19 cellular contexts compared by ENCODE assay signal in the genomic region with DNA sequence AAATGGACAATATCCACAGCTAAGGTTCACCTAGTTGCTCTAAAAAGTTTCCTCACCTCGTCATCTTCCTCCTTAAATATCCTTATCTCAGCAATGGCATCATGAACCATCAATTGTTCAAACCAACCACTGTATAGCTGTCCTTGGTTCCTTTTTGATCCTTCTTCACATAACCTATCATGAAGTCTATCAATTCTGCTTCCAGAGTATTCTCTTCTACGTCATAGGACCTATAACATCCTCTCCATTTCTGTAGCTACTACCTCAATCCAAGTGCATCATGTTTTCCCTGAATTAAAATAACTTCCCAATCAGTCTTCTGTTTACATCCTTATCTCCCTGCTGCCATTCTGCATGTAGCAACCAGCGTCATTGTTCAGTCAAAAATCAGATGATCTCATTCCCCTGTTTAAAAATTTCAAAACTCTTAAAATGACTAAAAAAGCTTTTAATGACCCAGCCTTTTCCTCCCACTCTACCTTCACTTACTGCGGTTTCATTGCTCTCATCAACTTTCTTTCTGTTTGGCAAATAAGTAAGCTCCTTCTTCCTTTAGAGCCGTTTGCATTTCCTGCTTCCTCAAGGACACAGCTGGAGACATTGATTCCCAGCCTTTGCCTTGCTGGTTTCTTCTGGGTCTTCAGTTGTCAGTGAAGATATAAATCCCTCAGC.
DNase-seq lines count a peak whose midpoint lies in the region; ATAC-seq and TF ChIP-seq lines count a peak whose summit lies in the region.
"Had no signal": no experiment of that assay in that cellular context is flagged by ENCODE, and none has a peak within 500 bp of the region (broad histone marks: within the 10 kb centered on the region; RNA-seq: fewer than 3 reads in every experiment).

No MANE protein-coding gene starts in this region.

- peak overlapping the region; percentile 73; the same call in 1 of the 2 replicates for H3K27ac Mint-ChIP-seq in WTC11
- no peak overlapping the region for H3K27ac Mint-ChIP-seq in neural progenitor cell
- H3K27ac Mint-ChIP-seq: activated CD4-positive, alpha-beta memory T cell treated with anti-CD3 and anti-CD28 coated beads for 36 hours; effector memory CD8-positive, alpha-beta T cell had no signal

- TF ChIP-seq CTCF in WTC11 (IDR thresholded peaks at IDR 0.05), result no peak
- no peak for TF ChIP-seq CTCF in neural progenitor cell (IDR thresholded peaks at IDR 0.05)

- H3K27me3 Mint-ChIP-seq in WTC11 (ENCODE audit: low read depth) (no peaks in the 10 kb centered on the region), neural progenitor cell (ENCODE audit: insufficient read depth, low read depth) (no peaks in the 10 kb centered on the region)

- DNase-seq in WTC11 (ENCODE audit: low spot score) (no peak), neural progenitor cell (ENCODE audit: low spot score) (no peak), NCI-H187 (lab: John Stamatoyannopoulos, UW) (no peak), GM03348 (ENCODE audit: low spot score) (no peak), T-helper 1 cell (no peak)
- DNase-seq: activated CD4-positive, alpha-beta memory T cell treated with anti-CD3 and anti-CD28 coated beads for 36 hours; activated gamma-delta T cell treated with Interleukin-2 at 50 U/mL for 16 hours; C1 segment of cervical spinal cord; DND-41; effector memory CD8-positive, alpha-beta T cell; NCI-H1417; NCI-H69; substantia nigra; T-helper 9 cell had no signal

- H3K4me2 ChIP-seq in neural progenitor cell, result no peak overlapping the region

- POLR2A ChIA-PET in WTC11 (lab: Charles Lee), result interaction anchor here (0.6 kb wide), 1 partner anchor 1623 kb away, joined by 4 read pairs; no protein-coding TSS in a partner anchor

- H3K4me3 ChIP-seq in neural progenitor cell, result no peak overlapping the region

- no peaks in the 10 kb centered on the region for H3K9me3 ChIP-seq in neural progenitor cell (ENCODE audit: low read depth)

- H3K79me2 ChIP-seq in neural progenitor cell (ENCODE audit: low read depth), result no peaks in the 10 kb centered on the region

- H3K27ac ChIP-seq in neural progenitor cell, result no peak overlapping the region

- H3K36me3 Mint-ChIP-seq in WTC11 (no peaks in the 10 kb centered on the region), neural progenitor cell (peaks cover 1% of the 10 kb centered on the region)
- H3K36me3 Mint-ChIP-seq: activated CD4-positive, alpha-beta memory T cell treated with anti-CD3 and anti-CD28 coated beads for 36 hours had no signal

- no peak overlapping the region for H3K4me3 Mint-ChIP-seq in WTC11
- H3K4me3 Mint-ChIP-seq in neural progenitor cell, result no peak overlapping the region
- H3K4me3 Mint-ChIP-seq: activated CD4-positive, alpha-beta memory T cell treated with anti-CD3 and anti-CD28 coated beads for 36 hours; effector memory CD8-positive, alpha-beta T cell; neural crest cell had no signal

- no peaks in the 10 kb centered on the region for H3K27me3 ChIP-seq in neural progenitor cell

- CTCF ChIA-PET in WTC11 (lab: Charles Lee), result interaction anchor here (1.2 to 2.1 kb wide), 4 partner anchors 46 to 257 kb away, joined by 4 to 7 read pairs (median 5); no protein-coding TSS in a partner anchor

- H3K36me3 ChIP-seq in neural progenitor cell, result no peaks in the 10 kb centered on the region

- no peaks in the 10 kb centered on the region for H4K20me1 ChIP-seq in neural progenitor cell (ENCODE audit: low read depth)

- peak overlapping the region; percentile 82 for H2AFZ ChIP-seq in neural progenitor cell (replicated peaks)

- H3K4me1 ChIP-seq in neural progenitor cell, result peaks cover 4% of the 10 kb centered on the region

- H3F3A ChIP-seq in neural progenitor cell (ENCODE audit: low read depth), result no peaks in the 10 kb centered on the region

- no peak overlapping the region for H3K9ac ChIP-seq in neural progenitor cell

- H3K9me3 Mint-ChIP-seq in WTC11 (no peaks in the 10 kb centered on the region), neural progenitor cell (no peaks in the 10 kb centered on the region)
- H3K9me3 Mint-ChIP-seq: activated CD4-positive, alpha-beta memory T cell treated with anti-CD3 and anti-CD28 coated beads for 36 hours; effector memory CD8-positive, alpha-beta T cell; neural crest cell had no signal

- H3K4me1 Mint-ChIP-seq in WTC11, result peaks cover 18% of the 10 kb centered on the region
- H3K4me1 Mint-ChIP-seq in neural progenitor cell, result peaks cover 8% of the 10 kb centered on the region

- ATAC-seq in GM19438 (IDR thresholded peaks at IDR 0.05; ENCODE audit: low read depth, unreplicated experiment), result peak; percentile 79
- peak; percentile 59 for ATAC-seq in HG03066 (IDR thresholded peaks at IDR 0.05; ENCODE audit: low read depth, unreplicated experiment)
- ATAC-seq in WTC11, result peak; percentile 91
- ATAC-seq in GM21786 (IDR thresholded peaks at IDR 0.05; ENCODE audit: unreplicated experiment), result no peak
- ATAC-seq: effector memory CD8-positive, alpha-beta T cell; Right ventricle myocardium inferior had no signal

TF ChIP-seq in WTC11, 78 proteins besides CTCF, POLR2A, EP300 and RAD21 (continues in another document):
- TF ChIP-seq GABPB1 (CRISPR knock-in tag; IDR thresholded peaks at IDR 0.05) (no peak), RORB (CRISPR knock-in tag; IDR thresholded peaks at IDR 0.05) (no peak), CREB1 (CRISPR knock-in tag; IDR thresholded peaks at IDR 0.05) (no peak), AFF4 (CRISPR knock-in tag; IDR thresholded peaks at IDR 0.05; ENCODE audit: borderline replicate concordance) (no peak), NR3C1 (CRISPR knock-in tag; conservative IDR thresholded peaks at IDR 0.05; ENCODE audit: low read depth) (no peak), TCF7 (CRISPR knock-in tag; IDR thresholded peaks at IDR 0.05; ENCODE audit: low read depth) (no peak), ZNF121 (CRISPR knock-in tag; IDR thresholded peaks at IDR 0.05) (no peak), ETV6 (CRISPR knock-in tag; IDR thresholded peaks at IDR 0.05) (no peak), NR2C2 (CRISPR knock-in tag; IDR thresholded peaks at IDR 0.05) (no peak), SMAD4 (CRISPR knock-in tag; IDR thresholded peaks at IDR 0.05) (no peak), NFYB (CRISPR knock-in tag; conservative IDR thresholded peaks at IDR 0.05; ENCODE audit: low read depth) (no peak), ERG (CRISPR knock-in tag; IDR thresholded peaks at IDR 0.05) (no peak), TEAD4 (CRISPR knock-in tag; IDR thresholded peaks at IDR 0.05) (no peak)
- TF ChIP-seq, protein P1, sequence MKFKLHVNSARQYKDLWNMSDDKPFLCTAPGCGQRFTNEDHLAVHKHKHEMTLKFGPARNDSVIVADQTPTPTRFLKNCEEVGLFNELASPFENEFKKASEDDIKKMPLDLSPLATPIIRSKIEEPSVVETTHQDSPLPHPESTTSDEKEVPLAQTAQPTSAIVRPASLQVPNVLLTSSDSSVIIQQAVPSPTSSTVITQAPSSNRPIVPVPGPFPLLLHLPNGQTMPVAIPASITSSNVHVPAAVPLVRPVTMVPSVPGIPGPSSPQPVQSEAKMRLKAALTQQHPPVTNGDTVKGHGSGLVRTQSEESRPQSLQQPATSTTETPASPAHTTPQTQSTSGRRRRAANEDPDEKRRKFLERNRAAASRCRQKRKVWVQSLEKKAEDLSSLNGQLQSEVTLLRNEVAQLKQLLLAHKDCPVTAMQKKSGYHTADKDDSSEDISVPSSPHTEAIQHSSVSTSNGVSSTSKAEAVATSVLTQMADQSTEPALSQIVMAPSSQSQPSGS (CRISPR knock-in tag; IDR thresholded peaks at IDR 0.05; ENCODE audit: borderline replicate concordance, low read depth), result no peak
